8 cellular contexts compared by ENCODE assay signal in the genomic region with DNA sequence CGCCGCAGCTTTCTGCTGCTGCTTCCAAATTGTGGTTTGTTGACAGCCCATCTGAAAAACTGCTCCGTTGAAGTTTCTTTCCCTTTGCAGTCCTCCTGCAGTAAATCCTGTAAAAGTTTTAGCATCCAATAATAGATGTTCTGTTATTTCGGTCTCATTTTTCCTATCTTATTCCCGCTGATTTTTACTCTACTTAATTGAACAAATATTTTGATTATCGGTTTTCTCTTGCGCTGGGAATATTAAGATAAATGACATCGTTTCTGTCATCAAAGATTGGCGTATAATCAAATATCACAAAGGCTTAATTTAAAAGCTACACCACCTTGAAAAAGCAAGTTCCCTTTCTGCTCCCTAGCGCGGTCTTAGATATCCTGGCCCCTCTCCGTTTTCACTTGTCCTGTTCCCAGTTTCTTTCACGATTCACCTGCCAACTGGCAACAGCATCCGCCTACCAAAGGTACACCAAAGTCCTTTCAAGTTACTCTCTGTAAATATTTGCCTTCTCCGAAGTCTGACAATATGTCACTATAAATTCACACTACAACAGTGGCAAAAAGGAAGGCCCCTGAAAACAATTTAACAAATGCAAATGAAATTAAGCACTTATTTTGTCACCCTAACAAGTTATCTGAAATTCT. TPM values are rescaled to one million over a fixed set of nuclear protein-coding genes. Genes with fewer than 3 reads are reported as not detected.
DNase-seq lines count a peak whose midpoint lies in the region; ATAC-seq and TF ChIP-seq lines count a peak whose summit lies in the region.

No MANE protein-coding gene starts in this region.

- no peaks in the 10 kb centered on the region for H3K9me3 ChIP-seq in CD8-positive, alpha-beta T cell (ENCODE audit: low read length)
- H3K9me3 ChIP-seq in body of pancreas (no peaks in the 10 kb centered on the region), lung (ENCODE audit: control insufficient read depth in 2 of 2, insufficient read depth in 1 of 2, low read length in 1 of 2) (no peaks in the 10 kb centered on the region), upper lobe of left lung (no peaks in the 10 kb centered on the region)

- TF ChIP-seq POLR2A in body of pancreas (IDR thresholded peaks at IDR 0.05) (no peak), upper lobe of left lung (IDR thresholded peaks at IDR 0.05) (no peak)

- H3K36me3 ChIP-seq in CD8-positive, alpha-beta T cell (ENCODE audit: insufficient read depth, low read length), result no peaks in the 10 kb centered on the region
- H3K36me3 ChIP-seq in body of pancreas (replicated peaks in 1 of 2; ENCODE audit: insufficient read depth in 1 of 2, low read depth in 2 of 2) (no peaks in the 10 kb centered on the region), lung (ENCODE audit: control insufficient read depth in 2 of 2, insufficient read depth in 2 of 2, low read length in 2 of 2) (no peaks in the 10 kb centered on the region), upper lobe of left lung (no peaks in the 10 kb centered on the region)

- no peak for TF ChIP-seq CTCF in CD8-positive, alpha-beta T cell (IDR thresholded peaks at IDR 0.05)
- TF ChIP-seq CTCF in body of pancreas (IDR thresholded peaks at IDR 0.05), result no peak
- TF ChIP-seq CTCF in lung (IDR thresholded peaks at IDR 0.05; ENCODE audit: control extremely low read depth, extremely low read depth), result no peak
- no peak for TF ChIP-seq CTCF in upper lobe of left lung (IDR thresholded peaks at IDR 0.05)

- H3K27me3 ChIP-seq in CD8-positive, alpha-beta T cell (ENCODE audit: insufficient read depth, low read length), result no peaks in the 10 kb centered on the region
- no peaks in the 10 kb centered on the region for H3K27me3 ChIP-seq in body of pancreas
- H3K27me3 ChIP-seq in lung (ENCODE audit: control insufficient read depth, insufficient read depth), result no peaks in the 10 kb centered on the region
- no peaks in the 10 kb centered on the region for H3K27me3 ChIP-seq in upper lobe of left lung

- WGBS in body of pancreas, 2 donors, result 3 to 5% methylated on average over 15 of the region's 15 CpGs
- WGBS in lung, 2 donors, result 14 to 15% methylated on average over 15 of the region's 15 CpGs
- 19 to 24% methylated on average over 15 of the region's 15 CpGs for WGBS in upper lobe of left lung, 2 donors

- DNase-seq in CD8-positive, alpha-beta T cell, result no peak
- no peak for DNase-seq in Jurkat, Clone E6-1 (ENCODE audit: low read depth, low spot score)
- DNase-seq in body of pancreas (peak; percentile 37 to 54 (median 45)), lung (ENCODE audit: low spot score) (no peak), upper lobe of left lung (no peak), hepatic stellate cell (ENCODE audit: low spot score) (no peak)
- no peak for DNase-seq in NK-92 treated with Interleukin-12 subunit alpha and Interleukin-12 subunit beta, amount 100 ng/mL, for 24 hours (lab: John Stamatoyannopoulos, UW)

- CTCF ChIA-PET in CD8-positive, alpha-beta T cell (lab: Charles Lee), result interaction anchor here (1.3 to 1.5 kb wide), 2 partner anchors 12 to 14 kb away, joined by 3 to 5 read pairs; no protein-coding TSS in a partner anchor

- H3K4me3 ChIP-seq in CD8-positive, alpha-beta T cell (ENCODE audit: low read depth, low read length), result peak overlapping the region; percentile 47
- peak overlapping the region; percentile 62 for H3K4me3 ChIP-seq in Jurkat, Clone E6-1 (ENCODE audit: low read length)
- H3K4me3 ChIP-seq in body of pancreas, result peak overlapping the region; percentile 40 to 63
- H3K4me3 ChIP-seq in lung, result peak overlapping the region; percentile 83
- H3K4me3 ChIP-seq in upper lobe of left lung, result peak overlapping the region; percentile 59 to 100 (median 96)

- no peak for TF ChIP-seq EP300 in upper lobe of left lung (IDR thresholded peaks at IDR 0.05)

- peaks cover 43% of the 10 kb centered on the region for H3K4me1 Mint-ChIP-seq in CD8-positive, alpha-beta T cell (ENCODE audit: low read depth)

- peak overlapping the region; percentile 76 for H3K27ac ChIP-seq in CD8-positive, alpha-beta T cell (ENCODE audit: low read depth, low read length)
- peak overlapping the region; percentile 68 to 90 (median 79) for H3K27ac ChIP-seq in body of pancreas
- peak overlapping the region; percentile 86 to 99 for H3K27ac ChIP-seq in lung (ENCODE audit: low read depth in 1 of 2, low read length in 1 of 2)
- H3K27ac ChIP-seq in upper lobe of left lung, result peak overlapping the region; percentile 84 to 98 (median 92)

- no peaks in the 10 kb centered on the region for H3K27me3 Mint-ChIP-seq in CD8-positive, alpha-beta T cell (ENCODE audit: low read depth)

- H3K9me3 Mint-ChIP-seq in CD8-positive, alpha-beta T cell, result no peaks in the 10 kb centered on the region

- H3K27ac Mint-ChIP-seq in CD8-positive, alpha-beta T cell, result peak overlapping the region; percentile 99

- peaks cover 19% of the 10 kb centered on the region for H3K4me1 ChIP-seq in CD8-positive, alpha-beta T cell (ENCODE audit: insufficient read depth, low read length)
- H3K4me1 ChIP-seq in body of pancreas, result peaks cover 23% of the 10 kb centered on the region
- H3K4me1 ChIP-seq in lung (ENCODE audit: control insufficient read depth in 2 of 2, insufficient read depth in 2 of 2, low read length in 2 of 2), result peaks cover 0 to 6% of the 10 kb centered on the region in 2 donors
- H3K4me1 ChIP-seq in upper lobe of left lung, result peaks cover 23 to 37% (median 31%) of the 10 kb centered on the region in 4 donors

- POLR2A ChIA-PET in CD8-positive, alpha-beta T cell (lab: Charles Lee), result interaction anchor here (0.6 to 2.3 kb wide), 11 partner anchors 8 to 1784 kb away, joined by 3 to 11 read pairs (median 3); a partner anchor contains a TSS

- peaks cover 3% of the 10 kb centered on the region for H3K36me3 Mint-ChIP-seq in CD8-positive, alpha-beta T cell

- ATAC-seq in CD8-positive, alpha-beta T cell, result no peak
- ATAC-seq in body of pancreas, result no peak
- ATAC-seq in lung (ENCODE audit: insufficient read depth, low FRiP score), result no peak
- ATAC-seq in upper lobe of left lung (ENCODE audit: low FRiP score in 2 of 2), result no peak
- ATAC-seq in GM21381 (IDR thresholded peaks at IDR 0.05; ENCODE audit: unreplicated experiment), result no peak

- H3K4me3 Mint-ChIP-seq in CD8-positive, alpha-beta T cell, result peak overlapping the region; percentile 98

- intact Hi-C loops in CD8-positive, alpha-beta T cell (cut with DNase I, micrococcal nuclease), result loop anchor here (2.0 to 10.0 kb wide), 5 partner anchors 190 to 1783 kb away; a partner anchor contains a TSS
- intact Hi-C loops in body of pancreas (cut with DNase I), result no loop called here

RNA-seq across cellular contexts. Expression of a gene that starts 1.0 kb away (rescaled TPM):
- total RNA-seq in CD8-positive, alpha-beta T cell, result 10 to 100 TPM; 15.6 to 17.4 TPM
- 9.7 TPM for polyA plus RNA-seq in Jurkat, Clone E6-1 (2012; ENCODE audit: insufficient read depth, insufficient read length)
- total RNA-seq in body of pancreas (10 to 100 TPM in 1 of 2 donors, 1 to 10 TPM in 1; 7.3 to 12.7 TPM), lung (10 to 100 TPM; 24.5 to 35.9 TPM), upper lobe of left lung (10 to 100 TPM; 14.0 to 36.4 (median 21.7) TPM)
- 1 to 10 TPM; 3.7 to 6.9 TPM for polyA plus RNA-seq in lung

Comparison
In these comparisons a context has a peak if more than half of its experiments do, and no peak if none do; other contexts are left out.
1. DNase-seq: peak in body of pancreas (4 of 4); none in CD8-positive, alpha-beta T cell (0 of 7), Jurkat, Clone E6-1 (single experiment), lung (single experiment), upper lobe of left lung (0 of 2), NK-92 treated with Interleukin-12 subunit alpha and Interleukin-12 subunit beta, amount 100 ng/mL, for 24 hours (single experiment) and hepatic stellate cell (single experiment).
2. Peak in every context shown above with its lines, with median percentiles within 50 percentile points of each other: H3K27ac ChIP-seq and H3K4me3 ChIP-seq.